In genomic region chr5:146888341-146888978, GRCh38 we compare ENCODE assay signal across 23 cellular contexts. TPM values are rescaled to one million over a fixed set of nuclear protein-coding genes. Genes with fewer than 3 reads are reported as not detected.
"Had no signal": no experiment of that assay in that cellular context is flagged by ENCODE, and none has a peak within 500 bp of the region (broad histone marks: within the 10 kb centered on the region; RNA-seq: fewer than 3 reads in every experiment).

No MANE protein-coding gene starts in this region.

- H3K9me3 Mint-ChIP-seq: activated B cell treated with CpG ODN at 0.5 μM for 24 hours; activated CD4-positive, alpha-beta T cell treated with anti-CD3 and anti-CD28 coated beads, Interleukin-2, amount 10 ng/mL, durations not matched to agents 24 days and 14 days; activated naive CD4-positive, alpha-beta T cell treated with anti-CD3 and anti-CD28 coated beads, Interleukin-2, amount 50 U/mL, for 24 hours; activated T-cell treated with anti-CD3 and anti-CD28 coated beads, Interleukin-2, amount 50 U/mL, for 24 hours; activated T-helper 1 cell treated with anti-CD3 and anti-CD28 coated beads, Interleukin-12 subunit alpha, Interleukin-12 subunit beta, Interleukin-2, Interleukin-4 antibody, amounts not matched to agents 30 ng/mL and 10 ng/mL and 1 ng/mL, durations not matched to agents 14 hours and 24 hours and 36 hours had no signal

- H3K27ac ChIP-seq: SJSA1 had no signal

- H3K36me3 Mint-ChIP-seq: activated naive CD4-positive, alpha-beta T cell treated with anti-CD3 and anti-CD28 coated beads, Interleukin-2, amount 50 U/mL, for 24 hours had no signal

- H3K27me3 ChIP-seq: SJSA1 had no signal

- H3K4me3 Mint-ChIP-seq: activated B cell treated with CpG ODN at 0.5 μM for 24 hours; activated CD4-positive, alpha-beta T cell treated with anti-CD3 and anti-CD28 coated beads, Interleukin-2, amount 10 ng/mL, durations not matched to agents 24 days and 14 days; activated CD8-positive, alpha-beta memory T cell treated with anti-CD3 and anti-CD28 coated beads, Interleukin-2, amount 10 ng/mL, durations not matched to agents 7 days and 5 days; activated naive CD4-positive, alpha-beta T cell treated with anti-CD3 and anti-CD28 coated beads, Interleukin-2, amount 50 U/mL, for 24 hours; activated T-cell treated with anti-CD3 and anti-CD28 coated beads, Interleukin-2, amount 50 U/mL, for 24 hours; activated T-helper 1 cell treated with anti-CD3 and anti-CD28 coated beads, Interleukin-12 subunit alpha, Interleukin-12 subunit beta, Interleukin-2, Interleukin-4 antibody, amounts not matched to agents 30 ng/mL and 10 ng/mL and 1 ng/mL, durations not matched to agents 14 hours and 24 hours and 36 hours; T-helper 17 cell had no signal

- H3K4me3 ChIP-seq: SJSA1 had no signal

- H3K4me1 Mint-ChIP-seq: activated B cell treated with CpG ODN at 0.5 μM for 24 hours; activated naive CD4-positive, alpha-beta T cell treated with anti-CD3 and anti-CD28 coated beads, Interleukin-2, amount 50 U/mL, for 24 hours; T-helper 17 cell had no signal

- H3K4me1 ChIP-seq: SJSA1 had no signal

- H3K36me3 ChIP-seq: SJSA1 had no signal

- ATAC-seq: activated CD8-positive, alpha-beta memory T cell treated with anti-CD3 and anti-CD28 coated beads, Interleukin-2, amount 10 ng/mL, durations not matched to agents 7 days and 5 days; PC-3; T-helper 17 cell had no signal

- DNase-seq: activated B cell treated with CpG ODN at 0.5 μM for 24 hours; activated CD4-positive, alpha-beta T cell treated with anti-CD3 and anti-CD28 coated beads for 1 hour; activated CD4-positive, alpha-beta T cell treated with anti-CD3 and anti-CD28 coated beads, Interleukin-2, amount 10 ng/mL, durations not matched to agents 24 days and 14 days; activated CD4-positive, alpha-beta T cell treated with anti-CD3 and anti-CD28 coated beads, Interleukin-2, amount 50 U/mL, for 48 hours; activated CD8-positive, alpha-beta memory T cell treated with anti-CD3 and anti-CD28 coated beads, Interleukin-2, amount 10 ng/mL, durations not matched to agents 7 days and 5 days; activated effector memory CD4-positive, alpha-beta T cell treated with Interleukin-2 at 50 U/mL for 16 hours; activated naive CD4-positive, alpha-beta T cell; activated T-cell treated with anti-CD3 and anti-CD28 coated beads, Interleukin-2, amount 50 U/mL, for 24 hours; aorta; central memory CD4-positive, alpha-beta T cell; Kasumi-1; NCI-H146; NCI-H187 treated with DMSO at 0.1 percent for 48 hours; NCI-H2081 treated with DMSO at 0.1 percent for 48 hours; NCI-H446; NCI-H524; PC-3; SHP77; T-helper 17 cell; T-helper 9 cell had no signal

- H3K9me3 ChIP-seq: SJSA1 had no signal

- H3K27ac Mint-ChIP-seq: activated B cell treated with CpG ODN at 0.5 μM for 24 hours; activated CD4-positive, alpha-beta T cell treated with anti-CD3 and anti-CD28 coated beads, Interleukin-2, amount 10 ng/mL, durations not matched to agents 24 days and 14 days; activated CD8-positive, alpha-beta memory T cell treated with anti-CD3 and anti-CD28 coated beads, Interleukin-2, amount 10 ng/mL, durations not matched to agents 7 days and 5 days; activated naive CD4-positive, alpha-beta T cell treated with anti-CD3 and anti-CD28 coated beads, Interleukin-2, amount 50 U/mL, for 24 hours; activated T-cell treated with anti-CD3 and anti-CD28 coated beads, Interleukin-2, amount 50 U/mL, for 24 hours; activated T-helper 1 cell treated with anti-CD3 and anti-CD28 coated beads, Interleukin-12 subunit alpha, Interleukin-12 subunit beta, Interleukin-2, Interleukin-4 antibody, amounts not matched to agents 30 ng/mL and 10 ng/mL and 1 ng/mL, durations not matched to agents 14 hours and 24 hours and 36 hours; T-helper 17 cell had no signal

RNA-seq across cellular contexts. Expression of gene PPP2R2B, which starts 9.9 kb away (rescaled TPM):
- total RNA-seq: activated B cell treated with CpG ODN at 0.5 μM for 24 hours; activated CD4-positive, alpha-beta T cell treated with anti-CD3 and anti-CD28 coated beads, Interleukin-2, amount 10 ng/mL, durations not matched to agents 24 days and 14 days; activated T-helper 1 cell treated with anti-CD3 and anti-CD28 coated beads, Interleukin-12 subunit alpha, Interleukin-12 subunit beta, Interleukin-2, Interleukin-4 antibody, amounts not matched to agents 30 ng/mL and 10 ng/mL and 1 ng/mL, durations not matched to agents 14 hours and 24 hours and 36 hours; PC-3 had no signal
